23 cellular contexts compared by ENCODE assay signal in the genomic region with DNA sequence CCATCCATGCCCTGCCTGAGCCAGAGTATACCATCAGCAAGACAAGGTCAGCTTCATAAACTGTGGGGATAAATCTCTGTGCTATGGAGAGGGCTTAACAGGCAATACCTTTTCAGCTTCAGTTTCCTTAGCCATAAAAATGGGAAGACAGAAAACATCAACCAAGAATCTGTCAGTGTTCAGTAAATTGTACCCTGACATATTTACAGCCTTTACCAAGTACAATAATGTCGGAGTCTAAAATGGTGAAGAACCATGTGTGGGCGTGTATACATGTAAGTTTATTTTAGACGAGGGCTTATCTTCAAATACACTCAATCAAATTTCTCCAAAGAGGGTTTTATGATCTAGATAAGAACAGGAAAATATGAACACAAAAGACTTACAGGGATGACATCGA.
"Had no signal": no experiment of that assay in that cellular context is flagged by ENCODE, and none has a peak within 500 bp of the region (broad histone marks: within the 10 kb centered on the region; RNA-seq: fewer than 3 reads in every experiment).

No MANE protein-coding gene starts in this region.

- H3K4me3 ChIP-seq: MG63, Peyer's patch, SJCRH30 had no signal

- H3K27me3 ChIP-seq: MG63, Peyer's patch, SJCRH30 had no signal

- H3K9me3 ChIP-seq: MG63, Peyer's patch, SJCRH30 had no signal

- ATAC-seq: HepG2, PC-3, Right ventricle myocardium inferior, SK-N-SH treated with all-trans-retinoic acid at 6 μM for 48 hours had no signal

- DNase-seq: IMR-90; Karpas-422; KG1; MG63; NCI-H1092; NCI-H1105 treated with DMSO at 0.1 percent for 48 hours; NCI-H1417 treated with DMSO at 0.1 percent for 48 hours; NCI-H146; NCI-H1694 treated with DMSO at 0.1 percent for 48 hours; NCI-H1930; NCI-H2081; NCI-H2107; NCI-H2227 treated with DMSO at 0.1 percent for 48 hours; NCI-H526 treated with DMSO at 0.1 percent for 48 hours; NCI-H774; NK-92 treated with Interleukin-12 subunit alpha and Interleukin-12 subunit beta, amount 100 ng/mL, for 24 hours; PC-3; Peyer's patch; SHP77 treated with DMSO at 0.1 percent for 48 hours; SJCRH30 had no signal

- H3K27ac ChIP-seq: Peyer's patch, SJCRH30 had no signal

- FAIRE-seq: HepG2 had no signal

- H3K36me3 ChIP-seq: MG63, Peyer's patch had no signal

- H3K4me1 ChIP-seq: Peyer's patch had no signal
